11 cellular contexts compared by ENCODE assay signal in genomic region chrX:13323241-13323640, GRCh38. TPM values are rescaled to one million over a fixed set of nuclear protein-coding genes. Genes with fewer than 3 reads are reported as not detected.
"Had no signal": no experiment of that assay in that cellular context is flagged by ENCODE, and none has a peak within 500 bp of the region (broad histone marks: within the 10 kb centered on the region; RNA-seq: fewer than 3 reads in every experiment).

No MANE protein-coding gene starts in this region.

- H2AFZ ChIP-seq: GM23248 had no signal

- DNase-seq: GM23248, GOT3, H7, HFFc6, IMR-90, KG1 had no signal

- H3K9ac ChIP-seq: GM23248 had no signal

- H3K27ac ChIP-seq: GM23248 had no signal

- H3K36me3 ChIP-seq: HAP-1 had no signal

- H3K4me3 Mint-ChIP-seq: HFFc6 had no signal

- H3K4me1 ChIP-seq: HAP-1 had no signal

- H3K9me3 Mint-ChIP-seq: HFFc6 had no signal

- ATAC-seq: HCT116, K562 had no signal

- H3K4me3 ChIP-seq: GM23248, HAP-1, K562 had no signal

- H3K9me3 ChIP-seq: HAP-1 had no signal

- H3K27ac Mint-ChIP-seq: HFFc6 had no signal

- FAIRE-seq: K562 had no signal

RNA-seq across cellular contexts. Expression of gene ATXN3L, which starts 3.4 kb away (rescaled TPM):
- total RNA-seq: GM23248, H4, H7, HFFc6, HT1080, IMR-90, K562 had no signal
- polyA plus RNA-seq: GM23248, IMR-90 had no signal
